ENCODE assay signal across 29 cellular contexts in the genomic region with DNA sequence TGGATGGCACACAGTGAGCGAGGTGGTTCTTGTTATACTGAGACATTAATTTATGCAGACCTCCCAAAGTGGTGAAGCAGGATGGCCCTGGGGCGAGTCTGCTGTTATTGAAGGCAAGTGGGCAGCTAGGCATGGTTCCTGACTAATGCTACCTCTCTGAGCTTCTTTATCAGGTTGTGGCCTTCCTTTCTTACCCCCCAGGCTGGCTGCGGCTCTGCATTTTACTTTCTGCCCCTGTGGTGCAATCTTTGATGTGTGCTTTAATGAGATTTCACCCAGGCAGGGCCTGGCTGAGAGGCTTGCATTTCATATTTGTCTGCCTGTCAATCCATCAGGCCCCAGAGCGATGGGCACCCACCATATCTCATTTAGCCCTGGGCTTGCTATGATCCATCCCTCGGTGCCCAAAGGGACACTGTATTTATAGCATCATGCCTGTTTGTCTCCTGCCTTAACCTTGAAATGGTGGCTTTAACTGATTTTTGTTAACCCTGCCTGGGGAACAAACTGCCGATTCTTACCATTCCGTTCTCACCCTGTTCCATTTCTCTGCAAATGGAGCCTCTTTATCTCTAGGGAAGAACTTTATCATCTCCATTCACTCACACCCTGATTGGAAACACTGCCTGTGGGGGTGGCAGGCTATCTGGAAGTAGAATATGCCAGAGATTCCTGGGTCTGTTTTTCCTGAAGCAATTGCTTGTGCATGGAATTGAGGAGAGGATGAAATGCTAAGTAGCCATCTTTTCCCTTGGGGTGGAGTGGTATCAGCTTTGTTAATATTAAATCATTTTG.
"Had no signal": no experiment of that assay in that cellular context is flagged by ENCODE, and none has a peak within 500 bp of the region (broad histone marks: within the 10 kb centered on the region; RNA-seq: fewer than 3 reads in every experiment).

No MANE protein-coding gene starts in this region.

- H3K36me3 Mint-ChIP-seq: immature natural killer cell, mesothelial cell of epicardium, naive B cell, natural killer cell, neural progenitor cell, type B pancreatic cell had no signal

- H3K9ac ChIP-seq: neural progenitor cell had no signal

- H3K9me3 ChIP-seq: left lung, lower lobe of right lung, ovary, suprapubic skin, thoracic aorta, tibial artery, uterus had no signal

- H3K9me3 Mint-ChIP-seq: mesothelial cell of epicardium; naive B cell; natural killer cell; nephron progenitor cell; stimulated activated naive CD8-positive, alpha-beta T cell treated with anti-CD3 and anti-CD28 coated beads, Interleukin-15, Interleukin-2, amounts not matched to agents 100 ng/mL and 50 ng/mL, for 24 hours; type B pancreatic cell had no signal

- H3K27me3 ChIP-seq: left lung, neural progenitor cell, ovary, suprapubic skin, tibial artery, uterus had no signal

- H3K27ac Mint-ChIP-seq: immature natural killer cell; mesothelial cell of epicardium; naive B cell; natural killer cell; nephron progenitor cell; neural progenitor cell; progenitor cell of endocrine pancreas; stimulated activated naive CD8-positive, alpha-beta T cell treated with anti-CD3 and anti-CD28 coated beads, Interleukin-15, Interleukin-2, amounts not matched to agents 100 ng/mL and 50 ng/mL, for 24 hours; type B pancreatic cell had no signal

- H3K27ac ChIP-seq: left lung, lower lobe of right lung, neural progenitor cell, ovary, skin epidermis, suprapubic skin, thoracic aorta, tibial artery, uterus had no signal

- H3K4me1 Mint-ChIP-seq: immature natural killer cell, mesothelial cell of epicardium, naive B cell, natural killer cell, nephron progenitor cell had no signal

- H2AFZ ChIP-seq: neural progenitor cell had no signal

- H3K4me2 ChIP-seq: neural progenitor cell had no signal

- DNase-seq: hypothalamus; immature natural killer cell; kidney; left colon; left lung; lower lobe of right lung; mammary epithelial cell; mesenchymal stem cell; naive B cell; natural killer cell; nephron progenitor cell; ovary; right cardiac atrium; stimulated activated CD4-positive, alpha-beta T cell treated with anti-CD3 and anti-CD28 coated beads, Interleukin-12 subunit alpha, Interleukin-12 subunit beta, amount 100 ng/mL, for 4 hours; stimulated activated CD4-positive, alpha-beta T cell treated with anti-CD3 and anti-CD28 coated beads, Interleukin-15, amount 100 ng/mL, for 24 hours; stimulated activated CD4-positive, alpha-beta T cell treated with anti-CD3 and anti-CD28 coated beads, Interleukin-2, amount 100 ng/mL, for 24 hours; stimulated activated CD4-positive, alpha-beta T cell treated with anti-CD3 and anti-CD28 coated beads, Interleukin-4, amount 100 ng/mL, for 1 hour; stimulated activated naive CD4-positive, alpha-beta T cell; tibial artery; uterus had no signal

- H3K4me3 ChIP-seq: left lung, lower lobe of right lung, neural progenitor cell, ovary, skin epidermis, suprapubic skin, thoracic aorta, tibial artery, uterus had no signal

- H3K36me3 ChIP-seq: left lung, lower lobe of right lung, neural progenitor cell, ovary, suprapubic skin, thoracic aorta, tibial artery, uterus had no signal

- ATAC-seq: left colon, left lung, lower lobe of right lung, natural killer cell, right cardiac atrium, sciatic nerve had no signal

- H3K4me1 ChIP-seq: left lung, lower lobe of right lung, suprapubic skin, tibial artery, uterus had no signal

- H3K4me3 Mint-ChIP-seq: immature natural killer cell; mesothelial cell of epicardium; natural killer cell; nephron progenitor cell; neural progenitor cell; stimulated activated naive CD8-positive, alpha-beta T cell treated with anti-CD3 and anti-CD28 coated beads, Interleukin-15, Interleukin-2, amounts not matched to agents 100 ng/mL and 50 ng/mL, for 24 hours; type B pancreatic cell had no signal
